Comparison of ENCODE assay signal across 15 cellular contexts in the genomic region with DNA sequence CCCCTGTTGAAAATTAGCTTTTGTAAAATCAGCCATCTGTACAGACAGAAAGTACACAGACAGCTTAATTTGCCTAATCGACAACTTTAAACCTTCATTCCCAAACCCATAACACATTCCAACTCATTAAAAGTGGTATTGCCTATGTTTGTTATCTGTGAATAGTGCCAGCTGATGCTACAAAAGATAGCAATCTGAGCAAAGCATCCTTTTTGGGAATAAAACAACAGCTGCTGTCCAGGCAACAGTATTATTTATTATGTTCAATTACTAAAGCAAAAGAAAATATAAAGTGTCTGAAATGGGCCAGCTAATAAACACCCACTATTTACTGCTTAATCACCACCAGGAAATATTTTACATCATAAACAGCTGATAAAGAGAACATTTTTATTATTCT.
DNase-seq lines count a peak whose midpoint lies in the region; ATAC-seq, FAIRE-seq and TF ChIP-seq lines count a peak whose summit lies in the region.
"Had no signal": no experiment of that assay in that cellular context is flagged by ENCODE, and none has a peak within 500 bp of the region (broad histone marks: within the 10 kb centered on the region; RNA-seq: fewer than 3 reads in every experiment).

No MANE protein-coding gene starts in this region.

- no TSS peak for BruUV-seq in endothelial cell of umbilical vein (replicated peaks; lab: Mats Ljungman, UMichigan)

- no peak for ATAC-seq in RWPE2 (ENCODE audit: low read depth)
- no peak for ATAC-seq in HG03565 (IDR thresholded peaks at IDR 0.05; ENCODE audit: unreplicated experiment)
- no peak for ATAC-seq in HG03520 (IDR thresholded peaks at IDR 0.05; ENCODE audit: unreplicated experiment)
- ATAC-seq: CD8-positive, alpha-beta T cell; GM23338 had no signal

- no peaks in the 10 kb centered on the region for H4K20me1 ChIP-seq in endothelial cell of umbilical vein (replicated peaks; ENCODE audit: control insufficient read depth, extremely low read depth, insufficient read depth, low read length)
- H4K20me1 ChIP-seq: BLaER1 treated with 17β-estradiol and CSF1 and Interleukin-3, amounts not matched to agents 10 nM and 100 nM had no signal

- TF ChIP-seq CTCF in RWPE2 (IDR thresholded peaks at IDR 0.05; ENCODE audit: poor library complexity, severe bottlenecking) (no peak), endothelial cell of umbilical vein (IDR thresholded peaks at IDR 0.05; ENCODE audit: extremely low read depth in 1 of 2, insufficient read depth in 1 of 2, low read depth in 1 of 2, low read length in 2 of 2) (no peak)

- no peaks in the 10 kb centered on the region for H3K79me2 ChIP-seq in endothelial cell of umbilical vein (ENCODE audit: control insufficient read depth, insufficient read depth, low read length)

- H3K4me1 ChIP-seq in RWPE2 (ENCODE audit: insufficient read depth, poor library complexity, severe bottlenecking): peaks cover 7% of the 10 kb centered on the region
- H3K4me1 ChIP-seq in endothelial cell of umbilical vein (ENCODE audit: control insufficient read depth, extremely low read depth, insufficient read depth, low read length): peaks cover 12% of the 10 kb centered on the region
- H3K4me1 ChIP-seq: BLaER1 treated with 17β-estradiol and CSF1 and Interleukin-3, amounts not matched to agents 10 nM and 100 nM had no signal

- dilution Hi-C loops in endothelial cell of umbilical vein (cut with MboI; ENCODE audit: extremely low pct_ligation_motif_present, low sequenced_read_pairs): no loop called here

- H2AFZ ChIP-seq in endothelial cell of umbilical vein (ENCODE audit: low read depth, low read length): no peak overlapping the region
- H2AFZ ChIP-seq: GM23338 had no signal

- H3K27ac ChIP-seq in RWPE2 (ENCODE audit: poor library complexity, severe bottlenecking): peak overlapping the region; percentile 17
- H3K27ac ChIP-seq in endothelial cell of umbilical vein (ENCODE audit: insufficient read depth, low read depth, low read length): no peak overlapping the region
- H3K27ac ChIP-seq: BLaER1 treated with 17β-estradiol and CSF1 and Interleukin-3, amounts not matched to agents 10 nM and 100 nM had no signal

- H3K9me3 ChIP-seq in RWPE2 (ENCODE audit: severe bottlenecking) (no peaks in the 10 kb centered on the region), endothelial cell of umbilical vein (replicated peaks; ENCODE audit: control insufficient read depth, insufficient read depth, low read length) (no peaks in the 10 kb centered on the region)

- no peaks in the 10 kb centered on the region for H3K27me3 ChIP-seq in RWPE2 (ENCODE audit: insufficient read depth, poor library complexity, severe bottlenecking)
- H3K27me3 ChIP-seq in endothelial cell of umbilical vein (ENCODE audit: control insufficient read depth in 2 of 2, insufficient read depth in 2 of 2, low read length in 2 of 2): no peaks in the 10 kb centered on the region
- H3K27me3 ChIP-seq: BLaER1 treated with 17β-estradiol and CSF1 and Interleukin-3, amounts not matched to agents 10 nM and 100 nM had no signal

- H3K9ac ChIP-seq in endothelial cell of umbilical vein (replicated peaks; ENCODE audit: extremely low read depth, insufficient read depth, low read length): no peak overlapping the region
- H3K9ac ChIP-seq: BLaER1 treated with 17β-estradiol and CSF1 and Interleukin-3, amounts not matched to agents 10 nM and 100 nM had no signal

- FAIRE-seq in endothelial cell of umbilical vein (lab: Jason Lieb, UNC): no peak
- FAIRE-seq: H54 had no signal

- TF ChIP-seq POLR2A in endothelial cell of umbilical vein (IDR thresholded peaks at IDR 0.05; ENCODE audit: low read depth, low read length): no peak

- H3K36me3 ChIP-seq in RWPE2 (ENCODE audit: low read depth) (no peaks in the 10 kb centered on the region), endothelial cell of umbilical vein (ENCODE audit: control insufficient read depth in 2 of 2, extremely low read depth in 1 of 2, insufficient read depth in 2 of 2, low read length in 2 of 2) (no peaks in the 10 kb centered on the region)
- H3K36me3 ChIP-seq: BLaER1 treated with 17β-estradiol and CSF1 and Interleukin-3, amounts not matched to agents 10 nM and 100 nM had no signal

- intact Hi-C loops in endothelial cell of umbilical vein (cut with micrococcal nuclease): no loop called here

- POLR2A ChIA-PET in endothelial cell of umbilical vein (lab: Charles Lee): no interaction called here

- CTCF ChIA-PET in endothelial cell of umbilical vein (lab: Charles Lee): interaction anchor here (1.3 to 2.2 kb wide), 4 partner anchors 9 to 68 kb away, joined by 3 to 10 read pairs (median 6); no protein-coding TSS in a partner anchor

- H3K4me3 ChIP-seq in RWPE2 (ENCODE audit: severe bottlenecking) (no peak overlapping the region), endothelial cell of umbilical vein (replicated peaks in 1 of 3; ENCODE audit: insufficient read depth in 1 of 3, low read depth in 1 of 3, low read length in 3 of 3) (no peak overlapping the region)
- H3K4me3 ChIP-seq: BLaER1 treated with 17β-estradiol and CSF1 and Interleukin-3, amounts not matched to agents 10 nM and 100 nM; GM23338 had no signal

- H3K4me2 ChIP-seq in endothelial cell of umbilical vein (ENCODE audit: insufficient read depth, low read length): no peak overlapping the region
- H3K4me2 ChIP-seq: BLaER1 treated with 17β-estradiol and CSF1 and Interleukin-3, amounts not matched to agents 10 nM and 100 nM; GM23338 had no signal

- no peaks in the 10 kb centered on the region for H3K9me1 ChIP-seq in endothelial cell of umbilical vein (replicated peaks; ENCODE audit: control insufficient read depth, extremely low read depth, insufficient read depth, low read length)

- DNase-seq in NCI-H748 (lab: John Stamatoyannopoulos, UW; ENCODE audit: unreplicated experiment) (peak; percentile 12), NCI-H748 treated with DMSO at 0.1 percent for 48 hours (lab: John Stamatoyannopoulos, UW) (no peak), RWPE2 (ENCODE audit: low spot score) (no peak), endothelial cell of umbilical vein (ENCODE audit: low read depth, low spot score) (peak; percentile 51), HT-29 (ENCODE audit: low spot score) (no peak)
- DNase-seq: CD8-positive, alpha-beta T cell; DMS153; DMS79; GF-D8; HCEC 1CT had no signal

TF ChIP-seq in endothelial cell of umbilical vein, 7 proteins besides CTCF, POLR2A, EP300 and RAD21:
- TF ChIP-seq GATA2 (IDR thresholded peaks at IDR 0.05; ENCODE audit: insufficient read depth, insufficient read length, low read depth, low read length) (no peak), FOS (IDR thresholded peaks at IDR 0.05; ENCODE audit: borderline replicate concordance, insufficient read depth, low read length) (no peak), POLR2AphosphoS5 (IDR thresholded peaks at IDR 0.05; ENCODE audit: insufficient read depth, low read depth, low read length) (no peak), MYC (IDR thresholded peaks at IDR 0.05; ENCODE audit: low read depth, low read length) (no peak), JUN (IDR thresholded peaks at IDR 0.05; ENCODE audit: borderline replicate concordance, insufficient read depth, insufficient read length, low read depth) (no peak), EZH2 (IDR thresholded peaks at IDR 0.05; ENCODE audit: borderline replicate concordance, low read depth, low read length, severe bottlenecking) (no peak)
- TF ChIP-seq, protein P1, sequence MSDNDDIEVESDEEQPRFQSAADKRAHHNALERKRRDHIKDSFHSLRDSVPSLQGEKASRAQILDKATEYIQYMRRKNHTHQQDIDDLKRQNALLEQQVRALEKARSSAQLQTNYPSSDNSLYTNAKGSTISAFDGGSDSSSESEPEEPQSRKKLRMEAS (IDR thresholded peaks at IDR 0.05; ENCODE audit: insufficient read depth, insufficient read length): no peak

Comparison
In these comparisons a context has a peak if more than half of its experiments do, and no peak if none do; other contexts are left out.
1. DNase-seq: peak in NCI-H748 (single experiment) and endothelial cell of umbilical vein (single experiment); none in NCI-H748 treated with DMSO at 0.1 percent for 48 hours (single experiment), RWPE2 (single experiment) and HT-29 (single experiment).